15 cellular contexts compared by ENCODE assay signal in genomic region chr7:124723012-124723411, GRCh38. TPM values are rescaled to one million over a fixed set of nuclear protein-coding genes. Genes with fewer than 3 reads are reported as not detected.
DNase-seq lines count a peak whose midpoint lies in the region; ATAC-seq, FAIRE-seq and TF ChIP-seq lines count a peak whose summit lies in the region.
"Had no signal": no experiment of that assay in that cellular context is flagged by ENCODE, and none has a peak within 500 bp of the region (broad histone marks: within the 10 kb centered on the region; RNA-seq: fewer than 3 reads in every experiment).

No MANE protein-coding gene starts in this region.

- H3K4me1 Mint-ChIP-seq in Calu3 (ENCODE audit: low read depth, unreplicated experiment): peaks cover 33% of the 10 kb centered on the region
- H3K4me1 Mint-ChIP-seq: activated CD4-positive, alpha-beta T cell treated with anti-CD3 and anti-CD28 coated beads for 36 hours had no signal

- no peak overlapping the region for H2BK12ac ChIP-seq in mesenchymal stem cell (ENCODE audit: low read length in 2 of 2)

- H3K18ac ChIP-seq in mesenchymal stem cell (ENCODE audit: low read depth in 1 of 2, low read length in 2 of 2): no peak overlapping the region

- H3K36me3 ChIP-seq in endothelial cell of umbilical vein (ENCODE audit: control insufficient read depth in 2 of 2, extremely low read depth in 1 of 2, insufficient read depth in 2 of 2, low read length in 2 of 2) (no peaks in the 10 kb centered on the region), mesenchymal stem cell (ENCODE audit: control insufficient read depth in 1 of 2, insufficient read depth in 2 of 2, low read depth in 1 of 2, low read length in 2 of 2) (no peaks in the 10 kb centered on the region), suprapubic skin (no peaks in the 10 kb centered on the region)
- H3K36me3 ChIP-seq: BLaER1, left ventricle myocardium inferior had no signal

- CTCF ChIA-PET in Calu3 (lab: Charles Lee) (no interaction called here), endothelial cell of umbilical vein (lab: Charles Lee) (no interaction called here)

- no peak overlapping the region for H2BK120ac ChIP-seq in mesenchymal stem cell (ENCODE audit: low read depth, low read length)

- intact Hi-C loops in Calu3 (cut with micrococcal nuclease; ENCODE audit: unreplicated experiment) (no loop called here), endothelial cell of umbilical vein (cut with micrococcal nuclease) (no loop called here)

- H3K79me1 ChIP-seq in mesenchymal stem cell (replicated peaks; ENCODE audit: low read length, poor library complexity, severe bottlenecking): no peaks in the 10 kb centered on the region

- H3K27ac Mint-ChIP-seq in Calu3 (ENCODE audit: unreplicated experiment): no peak overlapping the region
- H3K27ac Mint-ChIP-seq: activated CD4-positive, alpha-beta T cell treated with anti-CD3 and anti-CD28 coated beads for 36 hours; activated T-helper 2 cell treated with anti-CD3 and anti-CD28 coated beads, Interferon-gamma antibody, Interleukin-2, Interleukin-4, amounts not matched to agents 10 μg/mL and 5 μg/mL and 100 μg/mL, durations not matched to agents 14 hours and 24 hours and 36 hours had no signal

- 0% methylated on average over 2 of the region's 2 CpGs for WGBS in mesenchymal stem cell
- 65% methylated on average over 2 of the region's 2 CpGs for WGBS in suprapubic skin

- no peak for TF ChIP-seq EP300 in suprapubic skin (IDR thresholded peaks at IDR 0.05)

- no peaks in the 10 kb centered on the region for H3K9me3 ChIP-seq in endothelial cell of umbilical vein (replicated peaks; ENCODE audit: control insufficient read depth, insufficient read depth, low read length)
- no peaks in the 10 kb centered on the region for H3K9me3 ChIP-seq in mesenchymal stem cell (ENCODE audit: control insufficient read depth, low read length)
- H3K9me3 ChIP-seq in suprapubic skin: no peaks in the 10 kb centered on the region
- H3K9me3 ChIP-seq: BLaER1, left ventricle myocardium inferior had no signal

- no peaks in the 10 kb centered on the region for H3K9me1 ChIP-seq in endothelial cell of umbilical vein (replicated peaks; ENCODE audit: control insufficient read depth, extremely low read depth, insufficient read depth, low read length)

- peak; percentile 5 for DNase-seq in Calu3
- peak; percentile 81 for DNase-seq in RKO (ENCODE audit: low spot score)
- peak; percentile 64 for DNase-seq in endothelial cell of umbilical vein (ENCODE audit: low read depth, low spot score)
- peak; percentile 66 for DNase-seq in mesenchymal stem cell
- no peak for DNase-seq in suprapubic skin (ENCODE audit: low spot score in 2 of 2)
- DNase-seq in GM19238 (ENCODE audit: insufficient read length, low spot score): no peak
- DNase-seq: activated CD4-positive, alpha-beta T cell treated with anti-CD3 and anti-CD28 coated beads for 36 hours; left ventricle myocardium inferior; NCI-H1048; NCI-H748 treated with DMSO at 0.1 percent for 48 hours had no signal

- H4K91ac ChIP-seq in mesenchymal stem cell (ENCODE audit: low read length): no peak overlapping the region

- H3K4me2 ChIP-seq in endothelial cell of umbilical vein (ENCODE audit: insufficient read depth, low read length) (peak overlapping the region; percentile 65), mesenchymal stem cell (ENCODE audit: low read length, poor library complexity, severe bottlenecking) (no peak overlapping the region)
- H3K4me2 ChIP-seq: BLaER1 had no signal

- H3K27ac ChIP-seq in endothelial cell of umbilical vein (ENCODE audit: insufficient read depth, low read depth, low read length): peak overlapping the region; percentile 62
- no peak overlapping the region for H3K27ac ChIP-seq in mesenchymal stem cell (ENCODE audit: low read length, poor library complexity, severe bottlenecking)
- H3K27ac ChIP-seq in suprapubic skin: no peak overlapping the region
- H3K27ac ChIP-seq: BLaER1, left ventricle myocardium inferior, SK-N-MC had no signal

- H3K4me3 Mint-ChIP-seq in Calu3 (ENCODE audit: low read depth, unreplicated experiment): no peak overlapping the region
- H3K4me3 Mint-ChIP-seq: activated CD4-positive, alpha-beta T cell treated with anti-CD3 and anti-CD28 coated beads for 36 hours had no signal

- no peak for TF ChIP-seq CTCF in Calu3 (IDR thresholded peaks at IDR 0.05; ENCODE audit: unreplicated experiment)
- no peak for TF ChIP-seq CTCF in endothelial cell of umbilical vein (IDR thresholded peaks at IDR 0.05; ENCODE audit: extremely low read depth in 1 of 2, insufficient read depth in 1 of 2, low read depth in 1 of 2, low read length in 2 of 2)
- no peak for TF ChIP-seq CTCF in suprapubic skin (IDR thresholded peaks at IDR 0.05)

- no peaks in the 10 kb centered on the region for H4K20me1 ChIP-seq in endothelial cell of umbilical vein (replicated peaks; ENCODE audit: control insufficient read depth, extremely low read depth, insufficient read depth, low read length)
- H4K20me1 ChIP-seq: BLaER1 had no signal

- no peaks in the 10 kb centered on the region for H3K9me3 Mint-ChIP-seq in Calu3 (ENCODE audit: low read depth, unreplicated experiment)
- H3K9me3 Mint-ChIP-seq: activated T-helper 2 cell treated with anti-CD3 and anti-CD28 coated beads, Interferon-gamma antibody, Interleukin-2, Interleukin-4, amounts not matched to agents 10 μg/mL and 5 μg/mL and 100 μg/mL, durations not matched to agents 14 hours and 24 hours and 36 hours had no signal

- H3K27me3 ChIP-seq in endothelial cell of umbilical vein (ENCODE audit: control insufficient read depth in 2 of 2, insufficient read depth in 2 of 2, low read length in 2 of 2): no peaks in the 10 kb centered on the region
- no peaks in the 10 kb centered on the region for H3K27me3 ChIP-seq in mesenchymal stem cell (ENCODE audit: control insufficient read depth in 1 of 2, insufficient read depth in 1 of 2, low read length in 2 of 2)
- H3K27me3 ChIP-seq in suprapubic skin: no peaks in the 10 kb centered on the region
- H3K27me3 ChIP-seq: BLaER1 had no signal

- H3K4me1 ChIP-seq in endothelial cell of umbilical vein (ENCODE audit: control insufficient read depth, extremely low read depth, insufficient read depth, low read length) (peaks cover 10% of the 10 kb centered on the region), mesenchymal stem cell (ENCODE audit: control insufficient read depth, insufficient read depth, low read depth, low read length) (no peaks in the 10 kb centered on the region), suprapubic skin (no peaks in the 10 kb centered on the region)
- H3K4me1 ChIP-seq: BLaER1, left ventricle myocardium inferior had no signal

- no peak overlapping the region for H3K4me3 ChIP-seq in endothelial cell of umbilical vein (replicated peaks in 1 of 3; ENCODE audit: insufficient read depth in 1 of 3, low read depth in 1 of 3, low read length in 3 of 3)
- H3K4me3 ChIP-seq in mesenchymal stem cell (ENCODE audit: insufficient read depth in 1 of 2, low read depth in 1 of 2, low read length in 2 of 2): no peak overlapping the region
- no peak overlapping the region for H3K4me3 ChIP-seq in suprapubic skin
- H3K4me3 ChIP-seq: BLaER1, left ventricle myocardium inferior, SK-N-MC had no signal

- no peaks in the 10 kb centered on the region for H3K79me2 ChIP-seq in endothelial cell of umbilical vein (ENCODE audit: control insufficient read depth, insufficient read depth, low read length)

- POLR2A ChIA-PET in endothelial cell of umbilical vein (lab: Charles Lee): no interaction called here

- H3K14ac ChIP-seq in mesenchymal stem cell (ENCODE audit: low read length in 2 of 2): no peak overlapping the region

- H4K8ac ChIP-seq in mesenchymal stem cell (ENCODE audit: low read length): no peak overlapping the region

- no peak overlapping the region for H2AK5ac ChIP-seq in mesenchymal stem cell (ENCODE audit: low read length, severe bottlenecking)

- no peaks in the 10 kb centered on the region for H3K27me3 Mint-ChIP-seq in Calu3 (ENCODE audit: unreplicated experiment)

- no peak overlapping the region for H3K4ac ChIP-seq in mesenchymal stem cell (ENCODE audit: low read depth in 1 of 2, low read length in 2 of 2)

- ATAC-seq in GM18907 (IDR thresholded peaks at IDR 0.05; ENCODE audit: unreplicated experiment): no peak
- no peak for ATAC-seq in GM19397 (IDR thresholded peaks at IDR 0.05; ENCODE audit: unreplicated experiment)
- ATAC-seq: activated CD4-positive, alpha-beta T cell treated with anti-CD3 and anti-CD28 coated beads for 36 hours had no signal

- TF ChIP-seq POLR2A in endothelial cell of umbilical vein (IDR thresholded peaks at IDR 0.05; ENCODE audit: low read depth, low read length) (no peak), suprapubic skin (IDR thresholded peaks at IDR 0.05) (no peak)

- dilution Hi-C loops in endothelial cell of umbilical vein (cut with MboI; ENCODE audit: extremely low pct_ligation_motif_present, low sequenced_read_pairs): no loop called here

- H2BK5ac ChIP-seq in mesenchymal stem cell (ENCODE audit: low read depth, low read length, poor library complexity, severe bottlenecking): no peak overlapping the region

- H3K23ac ChIP-seq in mesenchymal stem cell (ENCODE audit: low read length in 2 of 2): no peak overlapping the region

- FAIRE-seq in endothelial cell of umbilical vein (lab: Jason Lieb, UNC): peak; percentile 86

- H2BK15ac ChIP-seq in mesenchymal stem cell (ENCODE audit: low read depth, poor library complexity, severe bottlenecking): no peak overlapping the region

- no peaks in the 10 kb centered on the region for H3K36me3 Mint-ChIP-seq in Calu3 (ENCODE audit: insufficient read depth, unreplicated experiment)

- H2AFZ ChIP-seq in endothelial cell of umbilical vein (ENCODE audit: low read depth, low read length): no peak overlapping the region
- no peak overlapping the region for H2AFZ ChIP-seq in mesenchymal stem cell (ENCODE audit: low read depth, low read length)

- no peak overlapping the region for H3K9ac ChIP-seq in endothelial cell of umbilical vein (replicated peaks; ENCODE audit: extremely low read depth, insufficient read depth, low read length)
- H3K9ac ChIP-seq in mesenchymal stem cell (ENCODE audit: low read length): no peak overlapping the region
- H3K9ac ChIP-seq: BLaER1 had no signal

- BruUV-seq in Calu3 (replicated peaks; lab: Mats Ljungman, UMichigan): no TSS peak
- BruUV-seq in endothelial cell of umbilical vein (replicated peaks; lab: Mats Ljungman, UMichigan): no TSS peak

RNA-seq across cellular contexts. Expression of gene GPR37, which starts 42.6 kb away (rescaled TPM):
- total RNA-seq in Calu3 (2022) (7.5 and 7.9 TPM in 2 replicates), endothelial cell of umbilical vein (2.1 and 2.2 TPM in 2 replicates), suprapubic skin (1 to 10 TPM; 3.1 to 6.9 (median 6.1) TPM)
- 0.59 and 0.92 TPM in 2 replicates for polyA plus RNA-seq in endothelial cell of umbilical vein
- 0.59 and 0.79 TPM in 2 replicates for polyA plus RNA-seq in endothelial cell of umbilical vein (2011; cell fraction: cytosol; rRNA removed)
- 0.32 and 0.34 TPM in 2 replicates for polyA plus RNA-seq in endothelial cell of umbilical vein (2011; cell fraction: nucleus; rRNA removed)
- 6.6 and 8.0 TPM in 2 replicates for polyA plus RNA-seq in endothelial cell of umbilical vein (2012)
- polyA minus RNA-seq in endothelial cell of umbilical vein: 2.0 and 3.1 TPM in 2 replicates
- not detected for polyA minus RNA-seq in endothelial cell of umbilical vein (2011; cell fraction: cytosol; rRNA and poly(A)+ RNA removed)
- polyA minus RNA-seq in endothelial cell of umbilical vein (2011; cell fraction: nucleus; rRNA and poly(A)+ RNA removed): 0.96 and 1.0 TPM in 2 replicates
- polyA plus RNA-seq in mesenchymal stem cell (2013, experiment 1 of 2): 34.8 TPM
- polyA plus RNA-seq in mesenchymal stem cell (2013, experiment 2 of 2): 36.3 TPM
- total RNA-seq: activated CD4-positive, alpha-beta T cell treated with anti-CD3 and anti-CD28 coated beads for 36 hours; activated T-helper 2 cell treated with anti-CD3 and anti-CD28 coated beads, Interferon-gamma antibody, Interleukin-2, Interleukin-4, amounts not matched to agents 10 μg/mL and 5 μg/mL and 100 μg/mL, durations not matched to agents 14 hours and 24 hours and 36 hours; left ventricle myocardium inferior had no signal

Comparison
In these comparisons a context has a peak if more than half of its experiments do, and no peak if none do; other contexts are left out.
1. DNase-seq: peak in Calu3 (single experiment), RKO (single experiment), endothelial cell of umbilical vein (single experiment) and mesenchymal stem cell (single experiment); none in suprapubic skin (0 of 2) and GM19238 (single experiment).